In genomic region chr1:59814180-59814900, GRCh38 we compare ENCODE assay signal across 1 cellular context.
A peak's percentile ranks its signal among the peaks of the same experiment; 100 is the strongest.
TF ChIP-seq lines count a peak whose summit lies in the region.

No MANE protein-coding gene starts in this region.

TF ChIP-seq in HepG2, 621 proteins besides CTCF, POLR2A, EP300 and RAD21 (continued from another document and continues in another):
- TF ChIP-seq ZNF567 (CRISPR knock-in tag; IDR thresholded peaks at IDR 0.05; ENCODE audit: borderline replicate concordance) (0 out of 2 replicates have a peak, but pooled peaks have one; percentile 34), PHF8 (CRISPR knock-in tag; IDR thresholded peaks at IDR 0.05) (peak; percentile 32; the same call in 1 of the 2 replicates), GTF3A (CRISPR knock-in tag; conservative IDR thresholded peaks at IDR 0.05) (0 out of 2 replicates have a peak, but pooled peaks have one; percentile 65), NFE2L2 (IDR thresholded peaks at IDR 0.05; ENCODE audit: low read length) (no peak), MAZ (IDR thresholded peaks at IDR 0.05; ENCODE audit: borderline replicate concordance, low read depth, low read length) (peak; percentile 62; the same call in 1 of the 2 replicates), MAZ (CRISPR knock-in tag; IDR thresholded peaks at IDR 0.05; ENCODE audit: low read depth) (no peak), ZMYM2 (CRISPR knock-in tag; IDR thresholded peaks at IDR 0.05) (peak; percentile 97), ZNF83 (CRISPR knock-in tag; IDR thresholded peaks at IDR 0.05; ENCODE audit: borderline replicate concordance) (0 out of 2 replicates have a peak, but pooled peaks have one; percentile 57), IKZF5 (CRISPR knock-in tag; IDR thresholded peaks at IDR 0.05) (peak; percentile 63; the same call in 1 of the 2 replicates), CHD4 (IDR thresholded peaks at IDR 0.05; ENCODE audit: borderline replicate concordance, low read length) (peak; percentile 97), ZNF724P (CRISPR knock-in tag; IDR thresholded peaks at IDR 0.05; ENCODE audit: borderline replicate concordance) (no peak), ZNF770 (CRISPR knock-in tag; IDR thresholded peaks at IDR 0.05) (no peak), ZNF607 (CRISPR knock-in tag; IDR thresholded peaks at IDR 0.05; ENCODE audit: borderline replicate concordance) (peak; percentile 68), BCL6 (CRISPR knock-in tag; IDR thresholded peaks at IDR 0.05) (0 out of 2 replicates have a peak, but pooled peaks have one; percentile 34), HES4 (CRISPR knock-in tag; IDR thresholded peaks at IDR 0.05; ENCODE audit: borderline replicate concordance) (peak; percentile 42; the same call in 1 of the 2 replicates), TBL1XR1 (IDR thresholded peaks at IDR 0.05; ENCODE audit: borderline replicate concordance, low read length, partially characterized antibody) (no peak), ZMYM3 (CRISPR knock-in tag; IDR thresholded peaks at IDR 0.05) (peak; percentile 98), ZNF18 (CRISPR knock-in tag; IDR thresholded peaks at IDR 0.05; ENCODE audit: insufficient replicate concordance) (peak; percentile 2), REXO4 (CRISPR knock-in tag; IDR thresholded peaks at IDR 0.05; ENCODE audit: borderline replicate concordance) (no peak), KDM1A (CRISPR knock-in tag; IDR thresholded peaks at IDR 0.05) (peak; percentile 83; the same call in 1 of the 2 replicates), ZNF276 (CRISPR knock-in tag; IDR thresholded peaks at IDR 0.05; ENCODE audit: low read depth) (0 out of 2 replicates have a peak, but pooled peaks have one; percentile 34), E2F5 (CRISPR knock-in tag; conservative IDR thresholded peaks at IDR 0.05) (peak; percentile 33; the same call in 1 of the 2 replicates), PAXIP1 (CRISPR knock-in tag; conservative IDR thresholded peaks at IDR 0.05) (no peak), SOX13 (IDR thresholded peaks at IDR 0.05) (no peak), SOX13 (CRISPR knock-in tag; conservative IDR thresholded peaks at IDR 0.05 in 1 of 2, IDR thresholded peaks at IDR 0.05 in 1 of 2) (0 out of 4 replicates have a peak, but pooled peaks of 1 of the 2 experiments have one; percentile 15), PHF21A (CRISPR knock-in tag; IDR thresholded peaks at IDR 0.05) (peak; percentile 81; the same call in 1 of the 2 replicates), BORCS8-MEF2B (CRISPR knock-in tag; IDR thresholded peaks at IDR 0.05) (peak; percentile 25; the same call in 1 of the 2 replicates), AFF4 (CRISPR knock-in tag; IDR thresholded peaks at IDR 0.05) (no peak), USF2 (IDR thresholded peaks at IDR 0.05; ENCODE audit: low read depth, low read length) (no peak), USF2 (CRISPR knock-in tag; IDR thresholded peaks at IDR 0.05; ENCODE audit: borderline replicate concordance) (no peak), HDAC2 (CRISPR knock-in tag; IDR thresholded peaks at IDR 0.05) (peak; percentile 45), TEAD3 (CRISPR knock-in tag; optimal IDR thresholded peaks at IDR 0.05; ENCODE audit: borderline replicate concordance) (peak; percentile 33), ZBTB42 (CRISPR knock-in tag; IDR thresholded peaks at IDR 0.05) (no peak), IRF9 (CRISPR knock-in tag; IDR thresholded peaks at IDR 0.05; ENCODE audit: borderline replicate concordance) (peak; percentile 80; the same call in 1 of the 2 replicates), CBFB (CRISPR knock-in tag; IDR thresholded peaks at IDR 0.05) (0 out of 2 replicates have a peak, but pooled peaks have one; percentile 25), ZNF614 (CRISPR knock-in tag; IDR thresholded peaks at IDR 0.05; ENCODE audit: borderline replicate concordance) (peak; percentile 29; the same call in 1 of the 2 replicates), ZNF792 (CRISPR knock-in tag; IDR thresholded peaks at IDR 0.05) (0 out of 2 replicates have a peak, but pooled peaks have one; percentile 22), NRL (CRISPR knock-in tag; IDR thresholded peaks at IDR 0.05; ENCODE audit: borderline replicate concordance) (0 out of 2 replicates have a peak, but pooled peaks have one; percentile 52)
